Comparison of ENCODE assay signal across 1 cellular context in genomic region chr13:36999054-36999927, GRCh38.
TF ChIP-seq lines count a peak whose summit lies in the region.

Gene ALG5, minus strand, starts transcription at chr13:36999340. Its CDS starts 40 bp downstream, at chr13:36999300.

TF ChIP-seq in HepG2, 621 proteins besides CTCF, POLR2A, EP300 and RAD21 (continued from another document):
- TF ChIP-seq ZUFSP (CRISPR knock-in tag; IDR thresholded peaks at IDR 0.05; ENCODE audit: borderline replicate concordance) (no peak), AGO2 (optimal IDR thresholded peaks at IDR 0.05; ENCODE audit: low read depth, low read length) (peak; percentile 78), ZNF431 (CRISPR knock-in tag; IDR thresholded peaks at IDR 0.05; ENCODE audit: borderline replicate concordance, low read depth) (no peak), HNRNPK (IDR thresholded peaks at IDR 0.05; ENCODE audit: low read depth, low read length, poor library complexity, severe bottlenecking) (peak; percentile 71), ZNF562 (CRISPR knock-in tag; IDR thresholded peaks at IDR 0.05; ENCODE audit: borderline replicate concordance) (no peak), MAF1 (CRISPR knock-in tag; IDR thresholded peaks at IDR 0.05; ENCODE audit: borderline replicate concordance) (peak; percentile 73; the same call in 1 of the 2 replicates), ISL2 (CRISPR knock-in tag; IDR thresholded peaks at IDR 0.05) (peak; percentile 10; the same call in 1 of the 2 replicates), TCF12 (IDR thresholded peaks at IDR 0.05) (no peak), TCF12 (CRISPR knock-in tag; IDR thresholded peaks at IDR 0.05) (peak; percentile 85; the same call in 1 of the 2 replicates), ZNF639 (CRISPR knock-in tag; conservative IDR thresholded peaks at IDR 0.05) (peak; percentile 54; the same call in 1 of the 2 replicates), STAT5B (CRISPR knock-in tag; IDR thresholded peaks at IDR 0.05) (no peak), POLR2G (IDR thresholded peaks at IDR 0.05; ENCODE audit: low read depth, low read length) (peak; percentile 91), ZSCAN25 (CRISPR knock-in tag; IDR thresholded peaks at IDR 0.05) (peak; percentile 31; the same call in 1 of the 2 replicates), ZFP82 (CRISPR knock-in tag; IDR thresholded peaks at IDR 0.05; ENCODE audit: borderline replicate concordance) (peak; percentile 84; the same call in 1 of the 2 replicates), ZHX2 (IDR thresholded peaks at IDR 0.05; ENCODE audit: low read depth) (peak; percentile 81; the same call in 1 of the 2 replicates), ZHX2 (CRISPR knock-in tag; IDR thresholded peaks at IDR 0.05; ENCODE audit: borderline replicate concordance) (0 out of 2 replicates have a peak, but pooled peaks have one; percentile 70)
- TF ChIP-seq, protein P1, sequence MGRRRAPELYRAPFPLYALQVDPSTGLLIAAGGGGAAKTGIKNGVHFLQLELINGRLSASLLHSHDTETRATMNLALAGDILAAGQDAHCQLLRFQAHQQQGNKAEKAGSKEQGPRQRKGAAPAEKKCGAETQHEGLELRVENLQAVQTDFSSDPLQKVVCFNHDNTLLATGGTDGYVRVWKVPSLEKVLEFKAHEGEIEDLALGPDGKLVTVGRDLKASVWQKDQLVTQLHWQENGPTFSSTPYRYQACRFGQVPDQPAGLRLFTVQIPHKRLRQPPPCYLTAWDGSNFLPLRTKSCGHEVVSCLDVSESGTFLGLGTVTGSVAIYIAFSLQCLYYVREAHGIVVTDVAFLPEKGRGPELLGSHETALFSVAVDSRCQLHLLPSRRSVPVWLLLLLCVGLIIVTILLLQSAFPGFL (CRISPR knock-in tag; IDR thresholded peaks at IDR 0.05) = no peak
- TF ChIP-seq, protein P2, sequence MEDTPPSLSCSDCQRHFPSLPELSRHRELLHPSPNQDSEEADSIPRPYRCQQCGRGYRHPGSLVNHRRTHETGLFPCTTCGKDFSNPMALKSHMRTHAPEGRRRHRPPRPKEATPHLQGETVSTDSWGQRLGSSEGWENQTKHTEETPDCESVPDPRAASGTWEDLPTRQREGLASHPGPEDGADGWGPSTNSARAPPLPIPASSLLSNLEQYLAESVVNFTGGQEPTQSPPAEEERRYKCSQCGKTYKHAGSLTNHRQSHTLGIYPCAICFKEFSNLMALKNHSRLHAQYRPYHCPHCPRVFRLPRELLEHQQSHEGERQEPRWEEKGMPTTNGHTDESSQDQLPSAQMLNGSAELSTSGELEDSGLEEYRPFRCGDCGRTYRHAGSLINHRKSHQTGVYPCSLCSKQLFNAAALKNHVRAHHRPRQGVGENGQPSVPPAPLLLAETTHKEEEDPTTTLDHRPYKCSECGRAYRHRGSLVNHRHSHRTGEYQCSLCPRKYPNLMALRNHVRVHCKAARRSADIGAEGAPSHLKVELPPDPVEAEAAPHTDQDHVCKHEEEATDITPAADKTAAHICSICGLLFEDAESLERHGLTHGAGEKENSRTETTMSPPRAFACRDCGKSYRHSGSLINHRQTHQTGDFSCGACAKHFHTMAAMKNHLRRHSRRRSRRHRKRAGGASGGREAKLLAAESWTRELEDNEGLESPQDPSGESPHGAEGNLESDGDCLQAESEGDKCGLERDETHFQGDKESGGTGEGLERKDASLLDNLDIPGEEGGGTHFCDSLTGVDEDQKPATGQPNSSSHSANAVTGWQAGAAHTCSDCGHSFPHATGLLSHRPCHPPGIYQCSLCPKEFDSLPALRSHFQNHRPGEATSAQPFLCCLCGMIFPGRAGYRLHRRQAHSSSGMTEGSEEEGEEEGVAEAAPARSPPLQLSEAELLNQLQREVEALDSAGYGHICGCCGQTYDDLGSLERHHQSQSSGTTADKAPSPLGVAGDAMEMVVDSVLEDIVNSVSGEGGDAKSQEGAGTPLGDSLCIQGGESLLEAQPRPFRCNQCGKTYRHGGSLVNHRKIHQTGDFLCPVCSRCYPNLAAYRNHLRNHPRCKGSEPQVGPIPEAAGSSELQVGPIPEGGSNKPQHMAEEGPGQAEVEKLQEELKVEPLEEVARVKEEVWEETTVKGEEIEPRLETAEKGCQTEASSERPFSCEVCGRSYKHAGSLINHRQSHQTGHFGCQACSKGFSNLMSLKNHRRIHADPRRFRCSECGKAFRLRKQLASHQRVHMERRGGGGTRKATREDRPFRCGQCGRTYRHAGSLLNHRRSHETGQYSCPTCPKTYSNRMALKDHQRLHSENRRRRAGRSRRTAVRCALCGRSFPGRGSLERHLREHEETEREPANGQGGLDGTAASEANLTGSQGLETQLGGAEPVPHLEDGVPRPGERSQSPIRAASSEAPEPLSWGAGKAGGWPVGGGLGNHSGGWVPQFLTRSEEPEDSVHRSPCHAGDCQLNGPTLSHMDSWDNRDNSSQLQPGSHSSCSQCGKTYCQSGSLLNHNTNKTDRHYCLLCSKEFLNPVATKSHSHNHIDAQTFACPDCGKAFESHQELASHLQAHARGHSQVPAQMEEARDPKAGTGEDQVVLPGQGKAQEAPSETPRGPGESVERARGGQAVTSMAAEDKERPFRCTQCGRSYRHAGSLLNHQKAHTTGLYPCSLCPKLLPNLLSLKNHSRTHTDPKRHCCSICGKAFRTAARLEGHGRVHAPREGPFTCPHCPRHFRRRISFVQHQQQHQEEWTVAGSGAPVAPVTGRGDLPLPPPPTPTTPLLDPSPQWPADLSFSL (CRISPR knock-in tag; IDR thresholded peaks at IDR 0.05) = no peak
- TF ChIP-seq, protein P3, sequence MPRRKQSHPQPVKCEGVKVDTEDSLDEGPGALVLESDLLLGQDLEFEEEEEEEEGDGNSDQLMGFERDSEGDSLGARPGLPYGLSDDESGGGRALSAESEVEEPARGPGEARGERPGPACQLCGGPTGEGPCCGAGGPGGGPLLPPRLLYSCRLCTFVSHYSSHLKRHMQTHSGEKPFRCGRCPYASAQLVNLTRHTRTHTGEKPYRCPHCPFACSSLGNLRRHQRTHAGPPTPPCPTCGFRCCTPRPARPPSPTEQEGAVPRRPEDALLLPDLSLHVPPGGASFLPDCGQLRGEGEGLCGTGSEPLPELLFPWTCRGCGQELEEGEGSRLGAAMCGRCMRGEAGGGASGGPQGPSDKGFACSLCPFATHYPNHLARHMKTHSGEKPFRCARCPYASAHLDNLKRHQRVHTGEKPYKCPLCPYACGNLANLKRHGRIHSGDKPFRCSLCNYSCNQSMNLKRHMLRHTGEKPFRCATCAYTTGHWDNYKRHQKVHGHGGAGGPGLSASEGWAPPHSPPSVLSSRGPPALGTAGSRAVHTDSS (CRISPR knock-in tag; conservative IDR thresholded peaks at IDR 0.05) = no peak
- TF ChIP-seq, protein P4, sequence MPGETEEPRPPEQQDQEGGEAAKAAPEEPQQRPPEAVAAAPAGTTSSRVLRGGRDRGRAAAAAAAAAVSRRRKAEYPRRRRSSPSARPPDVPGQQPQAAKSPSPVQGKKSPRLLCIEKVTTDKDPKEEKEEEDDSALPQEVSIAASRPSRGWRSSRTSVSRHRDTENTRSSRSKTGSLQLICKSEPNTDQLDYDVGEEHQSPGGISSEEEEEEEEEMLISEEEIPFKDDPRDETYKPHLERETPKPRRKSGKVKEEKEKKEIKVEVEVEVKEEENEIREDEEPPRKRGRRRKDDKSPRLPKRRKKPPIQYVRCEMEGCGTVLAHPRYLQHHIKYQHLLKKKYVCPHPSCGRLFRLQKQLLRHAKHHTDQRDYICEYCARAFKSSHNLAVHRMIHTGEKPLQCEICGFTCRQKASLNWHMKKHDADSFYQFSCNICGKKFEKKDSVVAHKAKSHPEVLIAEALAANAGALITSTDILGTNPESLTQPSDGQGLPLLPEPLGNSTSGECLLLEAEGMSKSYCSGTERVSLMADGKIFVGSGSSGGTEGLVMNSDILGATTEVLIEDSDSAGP (CRISPR knock-in tag; IDR thresholded peaks at IDR 0.05; ENCODE audit: borderline replicate concordance) = peak; percentile 75
